In the genomic region with DNA sequence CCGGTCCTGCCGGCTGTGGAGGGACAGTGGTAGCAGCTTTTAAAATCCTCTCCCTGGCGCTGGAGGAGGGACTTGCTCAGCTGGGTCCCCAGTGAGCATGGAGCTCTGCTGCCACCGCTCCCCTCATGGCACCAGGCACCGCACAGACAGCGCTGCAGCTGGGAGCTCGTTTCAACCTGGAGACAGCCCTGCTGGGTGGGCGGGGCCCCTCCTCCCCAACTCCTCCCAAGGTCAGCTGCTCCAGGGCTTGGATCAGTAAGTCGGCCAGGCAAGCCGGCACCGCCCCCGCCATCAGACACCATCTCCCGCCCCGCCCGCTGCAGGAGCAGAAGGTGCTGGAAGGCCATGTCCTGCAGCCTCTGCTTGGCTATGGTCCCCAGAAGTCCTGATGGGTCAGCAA, we compare ENCODE assay signal across 8 cellular contexts. TPM values are rescaled to one million over a fixed set of nuclear protein-coding genes. Genes with fewer than 3 reads are reported as not detected.
DNase-seq lines count a peak whose midpoint lies in the region; ATAC-seq and TF ChIP-seq lines count a peak whose summit lies in the region.

No MANE protein-coding gene starts in this region.

- peak overlapping the region; percentile 56 for H3K4me3 ChIP-seq in endodermal cell (ENCODE audit: low read length)
- peak overlapping the region; percentile 50 to 56 for H3K4me3 ChIP-seq in mucosa of rectum (ENCODE audit: low read length in 2 of 2)
- peak overlapping the region; percentile 31 for H3K4me3 ChIP-seq in upper lobe of right lung

- H3K36me3 ChIP-seq in endodermal cell (ENCODE audit: control insufficient read depth, insufficient read depth, low read length) (no peaks in the 10 kb centered on the region), mucosa of rectum (ENCODE audit: control insufficient read depth in 2 of 2, insufficient read depth in 2 of 2, low read length in 2 of 2) (no peaks in the 10 kb centered on the region), upper lobe of right lung (no peaks in the 10 kb centered on the region)

- H3K27me3 Mint-ChIP-seq in T-helper 17 cell (no peaks in the 10 kb centered on the region), endodermal cell (ENCODE audit: insufficient read depth) (peaks cover 4% of the 10 kb centered on the region)

- H3K27me3 ChIP-seq in endodermal cell (ENCODE audit: control insufficient read depth, insufficient read depth, low read length, poor library complexity, severe bottlenecking), result no peaks in the 10 kb centered on the region
- peaks cover 0 to 3% of the 10 kb centered on the region in 2 donors for H3K27me3 ChIP-seq in mucosa of rectum (ENCODE audit: control insufficient read depth in 2 of 2, insufficient read depth in 2 of 2, low read length in 2 of 2)
- no peaks in the 10 kb centered on the region for H3K27me3 ChIP-seq in upper lobe of right lung

- no peaks in the 10 kb centered on the region for H3K36me3 Mint-ChIP-seq in T-helper 17 cell (ENCODE audit: low read depth)
- H3K36me3 Mint-ChIP-seq in endodermal cell (ENCODE audit: low read depth), result no peaks in the 10 kb centered on the region

- TF ChIP-seq CTCF in endodermal cell (conservative IDR thresholded peaks at IDR 0.05) (peak; percentile 17), upper lobe of right lung (IDR thresholded peaks at IDR 0.05) (no peak)

- H3K9me3 Mint-ChIP-seq in endodermal cell, result no peaks in the 10 kb centered on the region

- H3K9ac ChIP-seq in endodermal cell (ENCODE audit: extremely low read depth, low read length, poor library complexity, severe bottlenecking), result no peak overlapping the region
- H3K9ac ChIP-seq in mucosa of rectum (ENCODE audit: low read depth in 1 of 2, low read length in 2 of 2), result peak overlapping the region in 1 of 2 donors; percentile 57

- peak; percentile 42 for DNase-seq in activated CD4-positive, alpha-beta T cell treated with anti-CD3 and anti-CD28 coated beads for 48 hours
- no peak for DNase-seq in activated CD4-positive, alpha-beta T cell treated with anti-CD3 and anti-CD28 coated beads, Interleukin-2, amount 50 U/mL, for 1 hour
- no peak for DNase-seq in T-helper 17 cell
- peak; percentile 99 for DNase-seq in endodermal cell
- DNase-seq in upper lobe of right lung, result peak; percentile 80
- no peak for DNase-seq in COLO829 (ENCODE audit: low spot score)

- H3K4me1 Mint-ChIP-seq in T-helper 17 cell (peaks cover 48% of the 10 kb centered on the region), endodermal cell (peaks cover 12% of the 10 kb centered on the region)

- intact Hi-C loops in upper lobe of right lung (cut with DNase I), result no loop called here

- ATAC-seq in T-helper 17 cell (peak; percentile 59), upper lobe of right lung (peak; percentile 77), HG03025 (IDR thresholded peaks at IDR 0.05; ENCODE audit: low FRiP score, unreplicated experiment) (no peak)

- peak overlapping the region; percentile 84 for H3K4me3 Mint-ChIP-seq in T-helper 17 cell
- H3K4me3 Mint-ChIP-seq in endodermal cell, result peak overlapping the region; percentile 51

- H3K4me1 ChIP-seq in endodermal cell (ENCODE audit: control insufficient read depth, insufficient read depth, low read length) (no peaks in the 10 kb centered on the region), mucosa of rectum (ENCODE audit: control insufficient read depth in 2 of 2, insufficient read depth in 2 of 2, low read length in 2 of 2) (peaks cover 19 to 39% of the 10 kb centered on the region in 2 donors), upper lobe of right lung (peaks cover 15% of the 10 kb centered on the region)

- no peaks in the 10 kb centered on the region for H3K9me3 ChIP-seq in T-helper 17 cell (ENCODE audit: control insufficient read depth, low read length, poor library complexity, severe bottlenecking)
- no peaks in the 10 kb centered on the region for H3K9me3 ChIP-seq in endodermal cell (ENCODE audit: control insufficient read depth, low read length)
- H3K9me3 ChIP-seq in mucosa of rectum (ENCODE audit: control insufficient read depth in 2 of 2, low read length in 2 of 2), result no peaks in the 10 kb centered on the region
- H3K9me3 ChIP-seq in upper lobe of right lung, result no peaks in the 10 kb centered on the region

- H3K27ac ChIP-seq in endodermal cell (ENCODE audit: low read depth, low read length) (no peak overlapping the region), mucosa of rectum (ENCODE audit: low read depth in 2 of 2, low read length in 2 of 2) (peak overlapping the region; percentile 32 to 55), upper lobe of right lung (no peak overlapping the region)

- WGBS in endodermal cell (ENCODE audit: insufficient coverage in 1 of 2, insufficient read length in 1 of 2), 2 experiments, result 5 to 10% methylated on average over 4 to 15 of the region's 15 CpGs

- H3K27ac Mint-ChIP-seq in T-helper 17 cell (peak overlapping the region; percentile 70), endodermal cell (peak overlapping the region; percentile 45)

RNA-seq across cellular contexts. Expression of gene ZFYVE28, which starts 16.4 kb away (rescaled TPM):
- 10 to 100 TPM; 49.4 to 63.6 TPM for total RNA-seq in T-helper 17 cell
- total RNA-seq in endodermal cell, result 1 to 10 TPM in 1 of 2 donors, under 1 TPM in 1; 0.73 to 1.6 TPM
- 0.32 TPM for polyA plus RNA-seq in endodermal cell (2013, experiment 1 of 2)
- polyA plus RNA-seq in endodermal cell (2013, experiment 2 of 2), result 0.29 TPM
- 16.6 TPM for total RNA-seq in upper lobe of right lung

RNA-seq across cellular contexts. Expression of gene CFAP99, which starts 16.7 kb away (rescaled TPM):
- total RNA-seq in T-helper 17 cell, result under 1 TPM; 0.32 to 0.63 TPM
- total RNA-seq in endodermal cell, result not detected
- not detected for polyA plus RNA-seq in endodermal cell (2013, experiment 1 of 2)
- not detected for polyA plus RNA-seq in endodermal cell (2013, experiment 2 of 2)
- total RNA-seq in upper lobe of right lung, result not detected

Comparison
In these comparisons a context has a peak if more than half of its experiments do, and no peak if none do; other contexts are left out.
1. DNase-seq: peak in activated CD4-positive, alpha-beta T cell treated with anti-CD3 and anti-CD28 coated beads for 48 hours (single experiment), endodermal cell (single experiment) and upper lobe of right lung (single experiment); none in activated CD4-positive, alpha-beta T cell treated with anti-CD3 and anti-CD28 coated beads, Interleukin-2, amount 50 U/mL, for 1 hour (single experiment), T-helper 17 cell (0 of 3) and COLO829 (single experiment).
2. H3K27ac ChIP-seq: peak in mucosa of rectum (2 of 2); none in endodermal cell (single experiment) and upper lobe of right lung (single experiment).
3. Peak in every context shown above with its lines, with median percentiles within 50 percentile points of each other: H3K4me3 ChIP-seq.